ENCODE assay signal across 16 cellular contexts in genomic region chr10:76133597-76134255, GRCh38.
DNase-seq lines count a peak whose midpoint lies in the region; ATAC-seq and TF ChIP-seq lines count a peak whose summit lies in the region.
"Had no signal": no experiment of that assay in that cellular context is flagged by ENCODE, and none has a peak within 500 bp of the region (broad histone marks: within the 10 kb centered on the region; RNA-seq: fewer than 3 reads in every experiment).

No MANE protein-coding gene starts in this region.

- H3K36me3 ChIP-seq in PC-3 (ENCODE audit: low read depth, low read length): no peaks in the 10 kb centered on the region
- no peaks in the 10 kb centered on the region for H3K36me3 ChIP-seq in mesodermal cell (ENCODE audit: control insufficient read depth, insufficient read depth, low read length)

- H3K27me3 ChIP-seq in PC-3 (ENCODE audit: low read length): peaks cover 91% of the 10 kb centered on the region
- H3K27me3 ChIP-seq: foreskin keratinocyte had no signal

- POLR2A ChIA-PET in PC-3 (lab: Charles Lee; ENCODE audit: unreplicated experiment): no interaction called here

- no peak overlapping the region for H3K4me2 ChIP-seq in PC-3 (ENCODE audit: low read length)

- H3K9me3 ChIP-seq in PC-3 (ENCODE audit: low read length): no peaks in the 10 kb centered on the region
- H3K9me3 ChIP-seq in mesodermal cell (ENCODE audit: control insufficient read depth, low read length): no peaks in the 10 kb centered on the region

- CTCF ChIA-PET in PC-3 (lab: Charles Lee): no interaction called here

- WGBS in mesodermal cell (ENCODE audit: insufficient coverage in 2 of 2), 2 experiments: 71 to 84% methylated on average over 4 to 6 of the region's 11 CpGs

- DNase-seq in COLO668 (lab: John Stamatoyannopoulos, UW; ENCODE audit: unreplicated experiment): peak; percentile 53
- peak; percentile 17 for DNase-seq in NCI-H1436 treated with DMSO at 0.1 percent for 48 hours (lab: John Stamatoyannopoulos, UW)
- no peak for DNase-seq in PC-3
- DNase-seq in NCI-H2081 (lab: John Stamatoyannopoulos, UW): no peak
- DNase-seq in activated T-cell treated with anti-CD3 and anti-CD28 coated beads for 4 hours: no peak
- DNase-seq: activated B cell treated with CpG ODN at 0.5 μM for 24 hours; CD8-positive, alpha-beta memory T cell; foreskin keratinocyte; H7; naive thymus-derived CD8-positive, alpha-beta T cell; NCI-H2081 treated with DMSO at 0.1 percent for 48 hours; stimulated activated naive CD8-positive, alpha-beta T cell treated with anti-CD3 and anti-CD28 coated beads, Interleukin-15, Interleukin-2, amounts not matched to agents 100 U/mL and 50 U/mL, for 24 hours; T-helper 2 cell had no signal

- ATAC-seq in PC-3: 0 out of 2 replicates have a peak, but pooled peaks have one; percentile 11
- no peak for ATAC-seq in GM18873 (IDR thresholded peaks at IDR 0.05; ENCODE audit: low FRiP score, unreplicated experiment)
- no peak for ATAC-seq in HG03108 (IDR thresholded peaks at IDR 0.05; ENCODE audit: unreplicated experiment)
- ATAC-seq: foreskin keratinocyte; naive thymus-derived CD8-positive, alpha-beta T cell; stimulated activated naive CD8-positive, alpha-beta T cell treated with anti-CD3 and anti-CD28 coated beads, Interleukin-15, Interleukin-2, amounts not matched to agents 100 U/mL and 50 U/mL, for 24 hours had no signal

- H3K4me3 ChIP-seq in PC-3 (ENCODE audit: low read length) (no peak overlapping the region), mesodermal cell (ENCODE audit: extremely low read depth, insufficient read depth, low read length, poor library complexity, severe bottlenecking) (no peak overlapping the region)

- no peak for TF ChIP-seq CTCF in PC-3 (conservative IDR thresholded peaks at IDR 0.05; ENCODE audit: low read depth, low read length)

- H4K20me1 ChIP-seq in PC-3 (ENCODE audit: low read length): no peaks in the 10 kb centered on the region

- H3K9ac ChIP-seq in PC-3 (ENCODE audit: low read length): no peak overlapping the region

- intact Hi-C loops in PC-3 (cut with micrococcal nuclease): no loop called here

- no peaks in the 10 kb centered on the region for H3K4me1 ChIP-seq in PC-3 (ENCODE audit: insufficient read depth, low read length)
- no peaks in the 10 kb centered on the region for H3K4me1 ChIP-seq in mesodermal cell (ENCODE audit: control insufficient read depth, insufficient read depth, low read length, poor library complexity, severe bottlenecking)
- H3K4me1 ChIP-seq: foreskin keratinocyte had no signal

- no peak overlapping the region for H2AFZ ChIP-seq in PC-3 (ENCODE audit: low read length)

- H3K79me2 ChIP-seq in PC-3 (ENCODE audit: low read length): no peaks in the 10 kb centered on the region

- no peaks in the 10 kb centered on the region for H3K9me2 ChIP-seq in PC-3 (replicated peaks; ENCODE audit: low read length)

- BruUV-seq in PC-3 (replicated peaks; lab: Mats Ljungman, UMichigan): no TSS peak

- no peak overlapping the region for H3K27ac ChIP-seq in PC-3 (ENCODE audit: low read length)
- H3K27ac ChIP-seq in mesodermal cell (ENCODE audit: low read depth, low read length, severe bottlenecking): peak overlapping the region; percentile 52
- H3K27ac ChIP-seq: foreskin keratinocyte had no signal

- H3F3A ChIP-seq in PC-3 (ENCODE audit: low read length, unreplicated experiment): no peaks in the 10 kb centered on the region

Comparison
In these comparisons a context has a peak if more than half of its experiments do, and no peak if none do; other contexts are left out.
1. DNase-seq: peak in COLO668 (single experiment) and NCI-H1436 treated with DMSO at 0.1 percent for 48 hours (single experiment); none in PC-3 (single experiment), NCI-H2081 (0 of 2) and activated T-cell treated with anti-CD3 and anti-CD28 coated beads for 4 hours (single experiment).